In the genomic region with DNA sequence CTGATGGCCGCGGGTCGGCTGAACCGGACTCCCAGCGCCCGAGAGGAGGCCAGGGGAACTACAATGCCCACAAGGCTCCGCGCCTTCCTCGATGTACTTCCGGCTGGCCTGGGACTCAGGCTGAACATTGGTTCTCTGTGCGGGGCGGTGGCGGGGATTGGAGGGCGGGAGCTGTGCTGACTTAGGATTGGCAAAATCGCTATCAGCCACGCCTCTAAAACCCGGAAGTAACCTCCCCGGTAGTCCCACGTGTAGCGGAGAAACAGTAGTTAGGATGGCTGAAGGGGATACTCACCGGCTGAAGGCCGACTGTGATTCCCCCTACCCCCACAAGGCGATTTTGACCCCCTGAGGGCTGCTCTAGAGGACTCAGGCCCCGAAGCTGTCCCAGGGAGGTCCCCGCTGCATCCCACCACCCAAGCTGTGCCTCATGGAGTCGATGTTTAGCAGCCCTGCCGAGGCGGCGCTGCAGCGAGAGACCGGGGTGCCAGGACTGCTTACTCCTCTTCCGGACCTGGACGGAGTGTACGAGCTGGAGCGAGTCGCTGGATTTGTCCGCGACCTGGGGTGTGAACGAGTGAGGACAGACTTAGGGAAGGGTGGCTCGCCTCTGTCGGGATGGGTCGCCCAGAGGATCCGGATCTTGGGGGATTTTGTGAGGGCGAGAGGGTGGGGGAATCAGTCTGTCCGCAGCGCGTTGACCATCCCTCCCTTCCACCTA, we compare ENCODE assay signal across 1 cellular context.
TF ChIP-seq lines count a peak whose summit lies in the region.

Gene DPH2, plus strand, starts transcription at position 265 of the 721 bp plus-strand sequence. Its CDS starts 166 bp downstream, at position 431.

TF ChIP-seq in HEK293, 187 proteins besides CTCF, POLR2A, EP300 and RAD21 (continued from another document and continues in another):
- TF ChIP-seq ZBTB17 (tag by site-specific recombination; IDR thresholded peaks at IDR 0.05), result peak; percentile 89
- TF ChIP-seq, protein P1, sequence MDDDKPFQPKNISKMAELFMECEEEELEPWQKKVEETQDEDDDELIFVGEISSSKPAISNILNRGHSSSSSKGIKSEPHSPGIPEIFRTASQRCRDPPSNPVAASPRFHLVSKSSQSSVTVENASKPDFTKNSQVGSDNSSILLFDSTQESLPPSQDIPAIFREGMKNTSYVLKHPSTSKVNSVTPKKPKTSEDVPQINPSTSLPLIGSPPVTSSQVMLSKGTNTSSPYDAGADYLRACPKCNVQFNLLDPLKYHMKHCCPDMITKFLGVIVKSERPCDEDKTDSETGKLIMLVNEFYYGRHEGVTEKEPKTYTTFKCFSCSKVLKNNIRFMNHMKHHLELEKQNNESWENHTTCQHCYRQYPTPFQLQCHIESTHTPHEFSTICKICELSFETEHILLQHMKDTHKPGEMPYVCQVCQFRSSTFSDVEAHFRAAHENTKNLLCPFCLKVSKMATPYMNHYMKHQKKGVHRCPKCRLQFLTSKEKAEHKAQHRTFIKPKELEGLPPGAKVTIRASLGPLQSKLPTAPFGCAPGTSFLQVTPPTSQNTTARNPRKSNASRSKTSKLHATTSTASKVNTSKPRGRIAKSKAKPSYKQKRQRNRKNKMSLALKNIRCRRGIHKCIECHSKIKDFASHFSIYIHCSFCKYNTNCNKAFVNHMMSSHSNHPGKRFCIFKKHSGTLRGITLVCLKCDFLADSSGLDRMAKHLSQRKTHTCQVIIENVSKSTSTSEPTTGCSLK (tag by site-specific recombination; IDR thresholded peaks at IDR 0.05), result no peak
- TF ChIP-seq ELK4 (IDR thresholded peaks at IDR 0.05; ENCODE audit: borderline replicate concordance, low read depth, low read length), result no peak
- TF ChIP-seq GLIS2 (tag by site-specific recombination; IDR thresholded peaks at IDR 0.05), result peak; percentile 62; the same call in 1 of the 2 replicates
- TF ChIP-seq MEIS1 (CRISPR knock-in tag; IDR thresholded peaks at IDR 0.05; ENCODE audit: borderline replicate concordance), result no peak
- TF ChIP-seq, protein P2, sequence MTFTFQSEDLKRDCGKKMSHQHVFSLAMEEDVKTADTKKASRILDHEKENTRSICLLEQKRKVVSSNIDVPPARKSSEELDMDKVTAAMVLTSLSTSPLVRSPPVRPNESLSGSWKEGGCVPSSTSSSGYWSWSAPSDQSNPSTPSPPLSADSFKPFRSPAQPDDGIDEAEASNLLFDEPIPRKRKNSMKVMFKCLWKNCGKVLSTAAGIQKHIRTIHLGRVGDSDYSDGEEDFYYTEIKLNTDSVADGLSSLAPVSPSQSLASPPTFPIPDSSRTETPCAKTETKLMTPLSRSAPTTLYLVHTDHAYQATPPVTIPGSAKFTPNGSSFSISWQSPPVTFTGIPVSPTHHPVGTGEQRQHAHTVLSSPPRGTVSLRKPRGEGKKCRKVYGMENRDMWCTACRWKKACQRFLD (tag by site-specific recombination; IDR thresholded peaks at IDR 0.05), result peak; percentile 59; the same call in 1 of the 2 replicates
- TF ChIP-seq ZNF426 (tag by site-specific recombination; IDR thresholded peaks at IDR 0.05), result no peak
- TF ChIP-seq, protein P3, sequence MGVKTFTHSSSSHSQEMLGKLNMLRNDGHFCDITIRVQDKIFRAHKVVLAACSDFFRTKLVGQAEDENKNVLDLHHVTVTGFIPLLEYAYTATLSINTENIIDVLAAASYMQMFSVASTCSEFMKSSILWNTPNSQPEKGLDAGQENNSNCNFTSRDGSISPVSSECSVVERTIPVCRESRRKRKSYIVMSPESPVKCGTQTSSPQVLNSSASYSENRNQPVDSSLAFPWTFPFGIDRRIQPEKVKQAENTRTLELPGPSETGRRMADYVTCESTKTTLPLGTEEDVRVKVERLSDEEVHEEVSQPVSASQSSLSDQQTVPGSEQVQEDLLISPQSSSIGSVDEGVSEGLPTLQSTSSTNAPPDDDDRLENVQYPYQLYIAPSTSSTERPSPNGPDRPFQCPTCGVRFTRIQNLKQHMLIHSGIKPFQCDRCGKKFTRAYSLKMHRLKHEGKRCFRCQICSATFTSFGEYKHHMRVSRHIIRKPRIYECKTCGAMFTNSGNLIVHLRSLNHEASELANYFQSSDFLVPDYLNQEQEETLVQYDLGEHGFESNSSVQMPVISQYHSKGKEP (tag by site-specific recombination; IDR thresholded peaks at IDR 0.05), result no peak
- TF ChIP-seq ZNF558 (tag by site-specific recombination; IDR thresholded peaks at IDR 0.05), result no peak
- TF ChIP-seq ZFP3 (tag by site-specific recombination; IDR thresholded peaks at IDR 0.05; ENCODE audit: low read depth), result no peak
- no peak for TF ChIP-seq ZBTB48 (tag by site-specific recombination; IDR thresholded peaks at IDR 0.05)
- TF ChIP-seq EGR2 (tag by site-specific recombination; IDR thresholded peaks at IDR 0.05; ENCODE audit: low read depth), result no peak
- no peak for TF ChIP-seq ZNF623 (tag by site-specific recombination; IDR thresholded peaks at IDR 0.05)
- no peak for TF ChIP-seq ZNF596 (tag by site-specific recombination; IDR thresholded peaks at IDR 0.05)
- peak; percentile 90 for TF ChIP-seq SP3 (tag by site-specific recombination; IDR thresholded peaks at IDR 0.05)
- no peak for TF ChIP-seq ZSCAN5A (tag by site-specific recombination; IDR thresholded peaks at IDR 0.05)
- TF ChIP-seq, protein P4, sequence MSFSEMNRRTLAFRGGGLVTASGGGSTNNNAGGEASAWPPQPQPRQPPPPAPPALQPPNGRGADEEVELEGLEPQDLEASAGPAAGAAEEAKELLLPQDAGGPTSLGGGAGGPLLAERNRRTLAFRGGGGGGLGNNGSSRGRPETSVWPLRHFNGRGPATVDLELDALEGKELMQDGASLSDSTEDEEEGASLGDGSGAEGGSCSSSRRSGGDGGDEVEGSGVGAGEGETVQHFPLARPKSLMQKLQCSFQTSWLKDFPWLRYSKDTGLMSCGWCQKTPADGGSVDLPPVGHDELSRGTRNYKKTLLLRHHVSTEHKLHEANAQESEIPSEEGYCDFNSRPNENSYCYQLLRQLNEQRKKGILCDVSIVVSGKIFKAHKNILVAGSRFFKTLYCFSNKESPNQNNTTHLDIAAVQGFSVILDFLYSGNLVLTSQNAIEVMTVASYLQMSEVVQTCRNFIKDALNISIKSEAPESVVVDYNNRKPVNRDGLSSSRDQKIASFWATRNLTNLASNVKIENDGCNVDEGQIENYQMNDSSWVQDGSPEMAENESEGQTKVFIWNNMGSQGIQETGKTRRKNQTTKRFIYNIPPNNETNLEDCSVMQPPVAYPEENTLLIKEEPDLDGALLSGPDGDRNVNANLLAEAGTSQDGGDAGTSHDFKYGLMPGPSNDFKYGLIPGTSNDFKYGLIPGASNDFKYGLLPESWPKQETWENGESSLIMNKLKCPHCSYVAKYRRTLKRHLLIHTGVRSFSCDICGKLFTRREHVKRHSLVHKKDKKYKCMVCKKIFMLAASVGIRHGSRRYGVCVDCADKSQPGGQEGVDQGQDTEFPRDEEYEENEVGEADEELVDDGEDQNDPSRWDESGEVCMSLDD (tag by site-specific recombination; IDR thresholded peaks at IDR 0.05), result 0 out of 2 replicates have a peak, but pooled peaks have one; percentile 17
- no peak for TF ChIP-seq ZNF585B (tag by site-specific recombination; IDR thresholded peaks at IDR 0.05)
- TF ChIP-seq ZBTB20 (tag by site-specific recombination; IDR thresholded peaks at IDR 0.05), result peak; percentile 63; the same call in 1 of the 2 replicates
- TF ChIP-seq SETDB1 (IDR thresholded peaks at IDR 0.05; ENCODE audit: insufficient read length, low read length), result no peak
- no peak for TF ChIP-seq OVOL3 (tag by site-specific recombination; IDR thresholded peaks at IDR 0.05)
- TF ChIP-seq PBX3 (CRISPR knock-in tag; IDR thresholded peaks at IDR 0.05), result no peak
- no peak for TF ChIP-seq ZNF274 (IDR thresholded peaks at IDR 0.05; ENCODE audit: low read length)
- no peak for TF ChIP-seq ZNF274 (tag by site-specific recombination; IDR thresholded peaks at IDR 0.05; ENCODE audit: borderline replicate concordance)
- TF ChIP-seq ZNF501 (tag by site-specific recombination; IDR thresholded peaks at IDR 0.05), result no peak
- TF ChIP-seq ZNF664 (tag by site-specific recombination; IDR thresholded peaks at IDR 0.05), result no peak
- TF ChIP-seq, protein P5, sequence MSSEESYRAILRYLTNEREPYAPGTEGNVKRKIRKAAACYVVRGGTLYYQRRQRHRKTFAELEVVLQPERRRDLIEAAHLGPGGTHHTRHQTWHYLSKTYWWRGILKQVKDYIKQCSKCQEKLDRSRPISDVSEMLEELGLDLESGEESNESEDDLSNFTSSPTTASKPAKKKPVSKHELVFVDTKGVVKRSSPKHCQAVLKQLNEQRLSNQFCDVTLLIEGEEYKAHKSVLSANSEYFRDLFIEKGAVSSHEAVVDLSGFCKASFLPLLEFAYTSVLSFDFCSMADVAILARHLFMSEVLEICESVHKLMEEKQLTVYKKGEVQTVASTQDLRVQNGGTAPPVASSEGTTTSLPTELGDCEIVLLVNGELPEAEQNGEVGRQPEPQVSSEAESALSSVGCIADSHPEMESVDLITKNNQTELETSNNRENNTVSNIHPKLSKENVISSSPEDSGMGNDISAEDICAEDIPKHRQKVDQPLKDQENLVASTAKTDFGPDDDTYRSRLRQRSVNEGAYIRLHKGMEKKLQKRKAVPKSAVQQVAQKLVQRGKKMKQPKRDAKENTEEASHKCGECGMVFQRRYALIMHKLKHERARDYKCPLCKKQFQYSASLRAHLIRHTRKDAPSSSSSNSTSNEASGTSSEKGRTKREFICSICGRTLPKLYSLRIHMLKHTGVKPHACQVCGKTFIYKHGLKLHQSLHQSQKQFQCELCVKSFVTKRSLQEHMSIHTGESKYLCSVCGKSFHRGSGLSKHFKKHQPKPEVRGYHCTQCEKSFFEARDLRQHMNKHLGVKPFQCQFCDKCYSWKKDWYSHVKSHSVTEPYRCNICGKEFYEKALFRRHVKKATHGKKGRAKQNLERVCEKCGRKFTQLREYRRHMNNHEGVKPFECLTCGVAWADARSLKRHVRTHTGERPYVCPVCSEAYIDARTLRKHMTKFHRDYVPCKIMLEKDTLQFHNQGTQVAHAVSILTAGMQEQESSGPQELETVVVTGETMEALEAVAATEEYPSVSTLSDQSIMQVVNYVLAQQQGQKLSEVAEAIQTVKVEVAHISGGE (tag by site-specific recombination; conservative IDR thresholded peaks at IDR 0.05; ENCODE audit: low read depth), result peak; percentile 75
- peak; percentile 96 for TF ChIP-seq SP2 (tag by site-specific recombination; IDR thresholded peaks at IDR 0.05)
- TF ChIP-seq ZNF518A (tag by site-specific recombination; conservative IDR thresholded peaks at IDR 0.05; ENCODE audit: low read depth), result peak; percentile 93
- no peak for TF ChIP-seq ZNF266 (tag by site-specific recombination; IDR thresholded peaks at IDR 0.05; ENCODE audit: low read depth)
- TF ChIP-seq KLF10 (tag by site-specific recombination; IDR thresholded peaks at IDR 0.05), result no peak
- peak; percentile 49; the same call in 1 of the 2 replicates for TF ChIP-seq KLF8 (tag by site-specific recombination; IDR thresholded peaks at IDR 0.05)
